Comparison of ENCODE assay signal across 8 cellular contexts in genomic region chr4:8688041-8688907, GRCh38.
DNase-seq lines count a peak whose midpoint lies in the region; ATAC-seq, FAIRE-seq and TF ChIP-seq lines count a peak whose summit lies in the region.

No MANE protein-coding gene starts in this region.

- no peak overlapping the region for H2BK15ac ChIP-seq in neuronal stem cell (ENCODE audit: low read length)

- peak; percentile 58 to 76 for TF ChIP-seq CTCF in endothelial cell of umbilical vein (IDR thresholded peaks at IDR 0.05; ENCODE audit: extremely low read depth in 1 of 2, insufficient read depth in 1 of 2, low read depth in 1 of 2, low read length in 2 of 2)
- peak in 2 of 6 experiments; percentile 16 to 43 for TF ChIP-seq CTCF in thyroid gland (IDR thresholded peaks at IDR 0.05)

- no peak overlapping the region for H4K8ac ChIP-seq in neuronal stem cell (ENCODE audit: low read depth, low read length)

- H3K79me1 ChIP-seq in neuronal stem cell (ENCODE audit: low read depth, low read length) = no peaks in the 10 kb centered on the region

- H4K20me1 ChIP-seq in endothelial cell of umbilical vein (replicated peaks; ENCODE audit: control insufficient read depth, extremely low read depth, insufficient read depth, low read length) = no peaks in the 10 kb centered on the region

- dilution Hi-C loops in endothelial cell of umbilical vein (cut with MboI; ENCODE audit: extremely low pct_ligation_motif_present, low sequenced_read_pairs) = no loop called here

- TF ChIP-seq POLR2A in endothelial cell of umbilical vein (IDR thresholded peaks at IDR 0.05; ENCODE audit: low read depth, low read length) = no peak
- no peak for TF ChIP-seq POLR2A in thyroid gland (IDR thresholded peaks at IDR 0.05)

- H3K36me3 Mint-ChIP-seq in activated T-helper 17 cell treated with anti-CD3 and anti-CD28 coated beads, Interleukin-2, amount 50 U/mL, for 72 hours (ENCODE audit: low read depth) = no peaks in the 10 kb centered on the region
- peaks cover 0 to 7% (median 0%) of the 10 kb centered on the region in 3 donors for H3K36me3 Mint-ChIP-seq in naive thymus-derived CD8-positive, alpha-beta T cell

- no peaks in the 10 kb centered on the region for H3K79me2 ChIP-seq in endothelial cell of umbilical vein (ENCODE audit: control insufficient read depth, insufficient read depth, low read length)

- H3K27me3 ChIP-seq in endothelial cell of umbilical vein (ENCODE audit: control insufficient read depth in 2 of 2, insufficient read depth in 2 of 2, low read length in 2 of 2) = no peaks in the 10 kb centered on the region
- peaks cover 0 to 20% (median 11%) of the 10 kb centered on the region in 3 experiments for H3K27me3 ChIP-seq in neuronal stem cell (ENCODE audit: control insufficient read depth in 3 of 3, insufficient read depth in 3 of 3, low read depth in 1 of 3, low read length in 3 of 3)
- H3K27me3 ChIP-seq in thyroid gland = no peaks in the 10 kb centered on the region

- H2BK5ac ChIP-seq in neuronal stem cell (ENCODE audit: low read length) = no peak overlapping the region

- DNase-seq in ELR (ENCODE audit: low read depth) (peak; percentile 8), HTR-8/SVneo (ENCODE audit: insufficient read length, low spot score) (peak; percentile 43), endothelial cell of umbilical vein (ENCODE audit: low read depth, low spot score) (peak; percentile 4), neuronal stem cell (ENCODE audit: low spot score) (peak; percentile 59), thyroid gland (no peak)
- DNase-seq in naive thymus-derived CD8-positive, alpha-beta T cell = no peak
- DNase-seq in stimulated activated naive CD4-positive, alpha-beta T cell treated with Interleukin-2 at 50 U/mL for 16 hours (lab: John Stamatoyannopoulos, UW) = no peak

- H3K4me3 ChIP-seq in endothelial cell of umbilical vein (replicated peaks in 1 of 3; ENCODE audit: insufficient read depth in 1 of 3, low read depth in 1 of 3, low read length in 3 of 3) (no peak overlapping the region), neuronal stem cell (ENCODE audit: low read length in 2 of 2) (peak overlapping the region in 1 of 2 donors; percentile 13), thyroid gland (replicated peaks in 1 of 3) (no peak overlapping the region)

- no CpG with 5 or more reads among the region's 41 CpGs for WGBS in neuronal stem cell (ENCODE audit: extremely low coverage in 2 of 2, insufficient read length in 2 of 2, insufficient replicate concordance in 1 of 2), 2 donors
- WGBS in thyroid gland, 2 donors = 17% methylated on average over 39 to 41 of the region's 41 CpGs

- no peak for ATAC-seq in activated T-helper 17 cell treated with anti-CD3 and anti-CD28 coated beads, Interleukin-2, amount 50 U/mL, for 72 hours (replicated peaks)
- no peak for ATAC-seq in naive thymus-derived CD8-positive, alpha-beta T cell

- peaks cover 3% of the 10 kb centered on the region for H3K27me3 Mint-ChIP-seq in activated T-helper 17 cell treated with anti-CD3 and anti-CD28 coated beads, Interleukin-2, amount 50 U/mL, for 72 hours
- H3K27me3 Mint-ChIP-seq in naive thymus-derived CD8-positive, alpha-beta T cell = peaks cover 2 to 52% (median 41%) of the 10 kb centered on the region in 5 donors

- H3K23ac ChIP-seq in neuronal stem cell (ENCODE audit: low read depth, low read length, poor library complexity) = peak overlapping the region; percentile 94

- H3K9me3 Mint-ChIP-seq in activated T-helper 17 cell treated with anti-CD3 and anti-CD28 coated beads, Interleukin-2, amount 50 U/mL, for 72 hours = no peaks in the 10 kb centered on the region
- H3K9me3 Mint-ChIP-seq in naive thymus-derived CD8-positive, alpha-beta T cell = peaks cover 0 to 17% (median 0%) of the 10 kb centered on the region in 9 donors

- H3K4me3 Mint-ChIP-seq in activated T-helper 17 cell treated with anti-CD3 and anti-CD28 coated beads, Interleukin-2, amount 50 U/mL, for 72 hours = no peak overlapping the region
- no peak overlapping the region for H3K4me3 Mint-ChIP-seq in naive thymus-derived CD8-positive, alpha-beta T cell

- no peaks in the 10 kb centered on the region for H3K4me1 Mint-ChIP-seq in activated T-helper 17 cell treated with anti-CD3 and anti-CD28 coated beads, Interleukin-2, amount 50 U/mL, for 72 hours
- H3K4me1 Mint-ChIP-seq in naive thymus-derived CD8-positive, alpha-beta T cell = no peaks in the 10 kb centered on the region

- no peaks in the 10 kb centered on the region for H3K36me3 ChIP-seq in endothelial cell of umbilical vein (ENCODE audit: control insufficient read depth in 2 of 2, extremely low read depth in 1 of 2, insufficient read depth in 2 of 2, low read length in 2 of 2)
- H3K36me3 ChIP-seq in neuronal stem cell (replicated peaks in 1 of 2; ENCODE audit: control insufficient read depth in 2 of 2, insufficient read depth in 2 of 2, low read length in 2 of 2) = no peaks in the 10 kb centered on the region
- no peaks in the 10 kb centered on the region for H3K36me3 ChIP-seq in thyroid gland

- FAIRE-seq in HTR-8/SVneo (lab: Jason Lieb, UNC) = no peak
- no peak for FAIRE-seq in endothelial cell of umbilical vein (lab: Jason Lieb, UNC)

- no peak overlapping the region for H3K4ac ChIP-seq in neuronal stem cell (ENCODE audit: low read length)

- H4K91ac ChIP-seq in neuronal stem cell (ENCODE audit: low read depth, low read length, poor library complexity) = no peak overlapping the region

- H2AFZ ChIP-seq in endothelial cell of umbilical vein (ENCODE audit: low read depth, low read length) (no peak overlapping the region), neuronal stem cell (ENCODE audit: low read length) (no peak overlapping the region)

- BruUV-seq in endothelial cell of umbilical vein (replicated peaks; lab: Mats Ljungman, UMichigan) = no TSS peak

- no peak overlapping the region for H3K27ac Mint-ChIP-seq in activated T-helper 17 cell treated with anti-CD3 and anti-CD28 coated beads, Interleukin-2, amount 50 U/mL, for 72 hours
- no peak overlapping the region for H3K27ac Mint-ChIP-seq in naive thymus-derived CD8-positive, alpha-beta T cell

- H3K9ac ChIP-seq in endothelial cell of umbilical vein (replicated peaks; ENCODE audit: extremely low read depth, insufficient read depth, low read length) (no peak overlapping the region), neuronal stem cell (ENCODE audit: low read depth, low read length, poor library complexity) (peak overlapping the region; percentile 47)

- peak overlapping the region; percentile 43 for H3K14ac ChIP-seq in neuronal stem cell (ENCODE audit: low read length)

- peak overlapping the region; percentile 25 for H3K18ac ChIP-seq in neuronal stem cell (ENCODE audit: low read length)

- POLR2A ChIA-PET in endothelial cell of umbilical vein (lab: Charles Lee) = no interaction called here
- POLR2A ChIA-PET in naive thymus-derived CD8-positive, alpha-beta T cell (lab: Charles Lee) = no interaction called here

- H3K4me1 ChIP-seq in endothelial cell of umbilical vein (ENCODE audit: control insufficient read depth, extremely low read depth, insufficient read depth, low read length) = no peaks in the 10 kb centered on the region
- H3K4me1 ChIP-seq in neuronal stem cell (ENCODE audit: control insufficient read depth in 2 of 2, insufficient read depth in 1 of 2, low read depth in 1 of 2, low read length in 2 of 2) = peaks cover 0 to 4% of the 10 kb centered on the region in 2 donors
- no peaks in the 10 kb centered on the region for H3K4me1 ChIP-seq in thyroid gland

- no peak overlapping the region for H2BK12ac ChIP-seq in neuronal stem cell (ENCODE audit: low read length)

- H3K9me3 ChIP-seq in endothelial cell of umbilical vein (replicated peaks; ENCODE audit: control insufficient read depth, insufficient read depth, low read length) (no peaks in the 10 kb centered on the region), neuronal stem cell (replicated peaks in 1 of 2; ENCODE audit: control insufficient read depth in 2 of 2, insufficient read depth in 1 of 2, low read depth in 1 of 2, low read length in 2 of 2) (peaks cover 0 to 2% of the 10 kb centered on the region in 2 donors), thyroid gland (no peaks in the 10 kb centered on the region)

- H2AK5ac ChIP-seq in neuronal stem cell (ENCODE audit: low read depth, low read length) = no peak overlapping the region

- no peak overlapping the region for H3K4me2 ChIP-seq in endothelial cell of umbilical vein (ENCODE audit: insufficient read depth, low read length)
- peak overlapping the region; percentile 41 for H3K4me2 ChIP-seq in neuronal stem cell (ENCODE audit: insufficient read depth, low read length, poor library complexity, severe bottlenecking)

- H3K9me1 ChIP-seq in endothelial cell of umbilical vein (replicated peaks; ENCODE audit: control insufficient read depth, extremely low read depth, insufficient read depth, low read length) = no peaks in the 10 kb centered on the region

- H2BK120ac ChIP-seq in neuronal stem cell (ENCODE audit: low read depth, low read length) = no peak overlapping the region

- CTCF ChIA-PET in endothelial cell of umbilical vein (lab: Charles Lee) = interaction anchor here (1.1 to 3.0 kb wide), 4 partner anchors 17 to 229 kb away, joined by 4 to 32 read pairs (median 7); no protein-coding TSS in a partner anchor

- H3K27ac ChIP-seq in endothelial cell of umbilical vein (ENCODE audit: insufficient read depth, low read depth, low read length) (no peak overlapping the region), neuronal stem cell (replicated peaks; ENCODE audit: low read length) (no peak overlapping the region), thyroid gland (no peak overlapping the region)

- intact Hi-C loops in endothelial cell of umbilical vein (cut with micrococcal nuclease) (loop anchor here (1.0 kb wide), 1 partner anchor 197 kb away; no protein-coding TSS in a partner anchor), thyroid gland (cut with DNase I) (no loop called here)

TF ChIP-seq in endothelial cell of umbilical vein, 7 proteins besides CTCF, POLR2A, EP300 and RAD21:
- TF ChIP-seq POLR2AphosphoS5 (IDR thresholded peaks at IDR 0.05; ENCODE audit: insufficient read depth, low read depth, low read length) = no peak
- no peak for TF ChIP-seq MYC (IDR thresholded peaks at IDR 0.05; ENCODE audit: low read depth, low read length)
- TF ChIP-seq JUN (IDR thresholded peaks at IDR 0.05; ENCODE audit: borderline replicate concordance, insufficient read depth, insufficient read length, low read depth) = no peak
- TF ChIP-seq FOS (IDR thresholded peaks at IDR 0.05; ENCODE audit: borderline replicate concordance, insufficient read depth, low read length) = no peak
- no peak for TF ChIP-seq EZH2 (IDR thresholded peaks at IDR 0.05; ENCODE audit: borderline replicate concordance, low read depth, low read length, severe bottlenecking)
- TF ChIP-seq, protein P1, sequence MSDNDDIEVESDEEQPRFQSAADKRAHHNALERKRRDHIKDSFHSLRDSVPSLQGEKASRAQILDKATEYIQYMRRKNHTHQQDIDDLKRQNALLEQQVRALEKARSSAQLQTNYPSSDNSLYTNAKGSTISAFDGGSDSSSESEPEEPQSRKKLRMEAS (IDR thresholded peaks at IDR 0.05; ENCODE audit: insufficient read depth, insufficient read length) = no peak
- no peak for TF ChIP-seq GATA2 (IDR thresholded peaks at IDR 0.05; ENCODE audit: insufficient read depth, insufficient read length, low read depth, low read length)

Comparison
In these comparisons a context has a peak if more than half of its experiments do, and no peak if none do; other contexts are left out.
1. DNase-seq: peak in ELR (single experiment), HTR-8/SVneo (single experiment), endothelial cell of umbilical vein (single experiment) and neuronal stem cell (single experiment); none in naive thymus-derived CD8-positive, alpha-beta T cell (0 of 10), stimulated activated naive CD4-positive, alpha-beta T cell treated with Interleukin-2 at 50 U/mL for 16 hours (single experiment) and thyroid gland (0 of 2).